In the genomic region with DNA sequence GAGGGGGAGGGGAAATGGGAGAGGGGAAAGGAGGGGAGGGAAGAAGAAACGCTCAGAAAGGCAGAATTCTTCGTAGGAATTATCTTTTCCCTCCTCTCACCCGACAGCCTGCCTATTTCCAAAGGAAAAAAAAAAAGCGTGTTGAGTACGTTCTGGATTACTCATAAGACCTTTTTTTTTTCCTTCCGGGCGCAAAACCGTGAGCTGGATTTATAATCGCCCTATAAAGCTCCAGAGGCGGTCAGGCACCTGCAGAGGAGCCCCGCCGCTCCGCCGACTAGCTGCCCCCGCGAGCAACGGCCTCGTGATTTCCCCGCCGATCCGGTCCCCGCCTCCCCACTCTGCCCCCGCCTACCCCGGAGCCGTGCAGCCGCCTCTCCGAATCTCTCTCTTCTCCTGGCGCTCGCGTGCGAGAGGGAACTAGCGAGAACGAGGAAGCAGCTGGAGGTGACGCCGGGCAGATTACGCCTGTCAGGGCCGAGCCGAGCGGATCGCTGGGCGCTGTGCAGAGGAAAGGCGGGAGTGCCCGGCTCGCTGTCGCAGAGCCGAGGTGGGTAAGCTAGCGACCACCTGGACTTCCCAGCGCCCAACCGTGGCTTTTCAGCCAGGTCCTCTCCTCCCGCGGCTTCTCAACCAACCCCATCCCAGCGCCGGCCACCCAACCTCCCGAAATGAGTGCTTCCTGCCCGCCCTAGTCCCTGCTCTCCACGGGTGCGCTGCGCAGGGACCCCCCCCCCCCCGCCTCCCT, we compare ENCODE assay signal across 8 cellular contexts. TPM values are rescaled to one million over a fixed set of nuclear protein-coding genes. Genes with fewer than 3 reads are reported as not detected.
DNase-seq lines count a peak whose midpoint lies in the region; ATAC-seq and TF ChIP-seq lines count a peak whose summit lies in the region.

Gene GAD1, plus strand, starts transcription at position 389 of the 748 bp plus-strand sequence. CDS start 1,705 bp downstream, outside the sequence.

- peak; percentile 57 for ATAC-seq in GM18511 (IDR thresholded peaks at IDR 0.05; ENCODE audit: unreplicated experiment)

- H3K27ac ChIP-seq in 22Rv1 (peak within 1 kb of the TSS; percentile 52), tibial nerve (no peak within 1 kb of the TSS)

- H3K9me3 ChIP-seq in tibial nerve, result no peaks in the 10 kb centered on the region

- DNase-seq in KBM-7 (peak; percentile 66), OCI-M1 (lab: John Stamatoyannopoulos, UW) (peak; percentile 93), germinal center (ENCODE audit: low spot score) (peak; percentile 69), occipital lobe (lab: John Stamatoyannopoulos, UW) (no peak), tibial nerve (ENCODE audit: low spot score in 2 of 2) (peak; percentile 22 to 49)
- peak; percentile 44 for DNase-seq in activated T-helper 9 cell treated with anti-CD3 and anti-CD28 coated beads, Interleukin-2, amount 50 U/mL, for 16 hours (ENCODE audit: low read depth)

- peak within 1 kb of the TSS; percentile 13 to 42 (median 38) for H3K4me3 ChIP-seq in tibial nerve

- in situ Hi-C loops in KBM-7 (cut with MboI; ENCODE audit: low pct_unique_long_range_greater_than_20kb, low sequenced_read_pairs), result loop anchor here (25.0 kb wide), 2 partner anchors 404 to 579 kb away; no protein-coding TSS in a partner anchor

- no peak for TF ChIP-seq CTCF in 22Rv1 (IDR thresholded peaks at IDR 0.05)
- no peak for TF ChIP-seq CTCF in tibial nerve (IDR thresholded peaks at IDR 0.05)

- TF ChIP-seq EP300 in tibial nerve (IDR thresholded peaks at IDR 0.05), result no peak

- no peak for TF ChIP-seq POLR2A in tibial nerve (IDR thresholded peaks at IDR 0.05)

- peaks cover 6 to 89% of the 10 kb centered on the region in 2 donors for H3K27me3 ChIP-seq in tibial nerve

- 1% methylated on average over 40 to 57 of the region's 59 CpGs for WGBS in tibial nerve, 2 donors

- H3K4me1 ChIP-seq in tibial nerve, result peaks cover 0 to 82% (median 58%) of the 10 kb centered on the region in 4 donors

- H3K36me3 ChIP-seq in tibial nerve, result no peaks in the 10 kb centered on the region

RNA-seq across cellular contexts. Expression of gene GAD1, which starts in this region (rescaled TPM):
- total RNA-seq in occipital lobe, result 58.2 TPM
- total RNA-seq in tibial nerve, result 1 to 10 TPM in 1 of 4 donors, not detected in 3; 1.2 TPM

Comparison
In these comparisons a context has a peak if more than half of its experiments do, and no peak if none do; other contexts are left out.
1. RNA of gene GAD1 (total RNA-seq): 58.2 TPM in occipital lobe (single experiment); 1.2 TPM in tibial nerve; every median in the first group is over 10 times any median in the second.